ENCODE assay signal across 33 cellular contexts in the genomic region with DNA sequence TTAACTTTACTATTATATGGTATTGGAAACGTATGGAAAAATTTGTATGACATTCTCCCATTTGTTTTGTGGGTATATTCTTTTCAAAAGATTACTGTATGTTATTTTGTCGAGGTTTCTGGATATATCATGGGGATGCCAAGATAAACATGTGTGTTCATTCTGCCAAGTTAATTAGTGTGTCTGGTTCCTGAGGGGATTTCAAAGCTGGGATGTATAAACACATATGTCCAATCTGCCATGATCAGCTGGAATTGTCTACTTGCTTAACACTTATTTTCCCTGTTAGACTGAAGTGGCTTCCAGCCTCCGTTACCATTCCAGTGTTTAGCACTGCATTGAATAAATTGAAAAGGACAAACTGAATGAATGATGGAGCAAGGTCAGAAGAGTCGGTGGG.
"Had no signal": no experiment of that assay in that cellular context is flagged by ENCODE, and none has a peak within 500 bp of the region (broad histone marks: within the 10 kb centered on the region; RNA-seq: fewer than 3 reads in every experiment).

No MANE protein-coding gene starts in this region.

- H3K4me3 Mint-ChIP-seq: activated CD4-positive, alpha-beta memory T cell treated with anti-CD3 and anti-CD28 coated beads for 36 hours; activated CD4-positive, alpha-beta T cell treated with anti-CD3 and anti-CD28 coated beads, Interleukin-2, amount 10 ng/mL, durations not matched to agents 24 days and 14 days; activated naive CD4-positive, alpha-beta T cell treated with anti-CD3 and anti-CD28 coated beads for 36 hours; activated naive CD8-positive, alpha-beta T cell treated with anti-CD3 and anti-CD28 coated beads for 36 hours; activated T-helper 1 cell treated with anti-CD3 and anti-CD28 coated beads, Interleukin-12 subunit alpha, Interleukin-12 subunit beta, Interleukin-2, Interleukin-4 antibody, amounts not matched to agents 30 ng/mL and 10 ng/mL and 1 ng/mL, durations not matched to agents 14 hours and 24 hours and 36 hours; brain; nephron progenitor cell; stimulated activated naive B cell treated with anti-CD40 and anti-IgM and Interleukin-4, amounts not matched to agents 10 μg/mL and 1 μg/mL and 100 μg/mL, for 72 hours had no signal

- H3K4me3 ChIP-seq: ascending aorta, cardiac muscle cell, coronary artery, dorsolateral prefrontal cortex, gastrocnemius medialis, prostate gland, smooth muscle cell, stomach, thyroid gland, upper lobe of left lung, vagina had no signal

- ATAC-seq: activated CD4-positive, CD25-positive, alpha-beta regulatory T cell treated with anti-CD3 and anti-CD28 coated beads, Interleukin-2, amount 50 U/mL, for 24 hours; gastrocnemius medialis; left colon; stimulated activated naive B cell treated with anti-CD40 and anti-IgM and Interleukin-4, amounts not matched to agents 10 μg/mL and 1 μg/mL and 100 μg/mL, for 72 hours had no signal

- H3K9me3 Mint-ChIP-seq: activated CD4-positive, alpha-beta memory T cell treated with anti-CD3 and anti-CD28 coated beads for 36 hours; activated CD4-positive, alpha-beta T cell treated with anti-CD3 and anti-CD28 coated beads, Interleukin-2, amount 10 ng/mL, durations not matched to agents 24 days and 14 days; activated naive CD4-positive, alpha-beta T cell treated with anti-CD3 and anti-CD28 coated beads for 36 hours; activated naive CD8-positive, alpha-beta T cell treated with anti-CD3 and anti-CD28 coated beads for 36 hours; activated T-helper 1 cell treated with anti-CD3 and anti-CD28 coated beads, Interleukin-12 subunit alpha, Interleukin-12 subunit beta, Interleukin-2, Interleukin-4 antibody, amounts not matched to agents 30 ng/mL and 10 ng/mL and 1 ng/mL, durations not matched to agents 14 hours and 24 hours and 36 hours; nephron progenitor cell; stimulated activated naive B cell treated with anti-CD40 and anti-IgM and Interleukin-4, amounts not matched to agents 10 μg/mL and 1 μg/mL and 100 μg/mL, for 72 hours had no signal

- H3K9me3 ChIP-seq: ascending aorta, gastrocnemius medialis, neutrophil, prostate gland, stomach, thyroid gland, upper lobe of left lung, vagina had no signal

- H3K27ac ChIP-seq: ascending aorta, cardiac muscle cell, coronary artery, dorsolateral prefrontal cortex, gastrocnemius medialis, neutrophil, stomach, thyroid gland, upper lobe of left lung, vagina, WERI-Rb-1 had no signal

- H3K27me3 ChIP-seq: ascending aorta, thyroid gland, upper lobe of left lung, vagina had no signal

- DNase-seq: activated CD4-positive, alpha-beta memory T cell treated with anti-CD3 and anti-CD28 coated beads for 36 hours; activated CD4-positive, alpha-beta T cell treated with anti-CD3 and anti-CD28 coated beads, Interleukin-2, amount 10 ng/mL, durations not matched to agents 24 days and 14 days; activated CD8-positive, alpha-beta memory T cell treated with anti-CD3 and anti-CD28 coated beads, Interleukin-2, amount 50 U/mL, for 4 hours; activated effector memory CD4-positive, alpha-beta T cell treated with anti-CD3 and anti-CD28 coated beads, Interleukin-2, amount 50 U/mL, for 16 hours; activated naive CD4-positive, alpha-beta T cell treated with anti-CD3 and anti-CD28 coated beads for 36 hours; activated naive CD8-positive, alpha-beta T cell treated with anti-CD3 and anti-CD28 coated beads for 36 hours; activated T-cell treated with anti-CD3 and anti-CD28 coated beads, Interleukin-2, amount 50 U/mL, for 1 hour; dorsolateral prefrontal cortex; effector memory CD4-positive, alpha-beta T cell; erythroblast; gastrocnemius medialis; hippocampal formation; kidney; left colon; mammary epithelial cell; nephron progenitor cell; stimulated activated CD4-positive, alpha-beta T cell treated with anti-CD3 and anti-CD28 coated beads, Interleukin-1b, Interleukin-23, amount 100 ng/mL, for 48 hours; stimulated activated naive B cell treated with anti-CD40 and anti-IgM and Interleukin-4, amounts not matched to agents 10 μg/mL and 1 μg/mL and 100 μg/mL, for 72 hours; stomach; T-helper 9 cell; thyroid gland; upper lobe of left lung; WERI-Rb-1 had no signal

- H3K36me3 ChIP-seq: ascending aorta, cardiac muscle cell, gastrocnemius medialis, neutrophil, prostate gland, stomach, thyroid gland, upper lobe of left lung, vagina, WERI-Rb-1 had no signal

- H3K36me3 Mint-ChIP-seq: activated CD4-positive, alpha-beta memory T cell treated with anti-CD3 and anti-CD28 coated beads for 36 hours; activated naive CD8-positive, alpha-beta T cell treated with anti-CD3 and anti-CD28 coated beads for 36 hours; brain; stimulated activated naive B cell treated with anti-CD40 and anti-IgM and Interleukin-4, amounts not matched to agents 10 μg/mL and 1 μg/mL and 100 μg/mL, for 72 hours had no signal

- H3K27ac Mint-ChIP-seq: activated CD4-positive, alpha-beta memory T cell treated with anti-CD3 and anti-CD28 coated beads for 36 hours; activated CD4-positive, alpha-beta T cell treated with anti-CD3 and anti-CD28 coated beads, Interleukin-2, amount 10 ng/mL, durations not matched to agents 24 days and 14 days; activated naive CD4-positive, alpha-beta T cell treated with anti-CD3 and anti-CD28 coated beads for 36 hours; activated naive CD8-positive, alpha-beta T cell treated with anti-CD3 and anti-CD28 coated beads for 36 hours; activated T-helper 1 cell treated with anti-CD3 and anti-CD28 coated beads, Interleukin-12 subunit alpha, Interleukin-12 subunit beta, Interleukin-2, Interleukin-4 antibody, amounts not matched to agents 30 ng/mL and 10 ng/mL and 1 ng/mL, durations not matched to agents 14 hours and 24 hours and 36 hours; nephron progenitor cell; stimulated activated naive B cell treated with anti-CD40 and anti-IgM and Interleukin-4, amounts not matched to agents 10 μg/mL and 1 μg/mL and 100 μg/mL, for 72 hours had no signal

- H3K4me1 ChIP-seq: ascending aorta, gastrocnemius medialis, prostate gland, upper lobe of left lung had no signal

- H3K4me1 Mint-ChIP-seq: activated CD4-positive, alpha-beta T cell treated with anti-CD3 and anti-CD28 coated beads, Interleukin-2, amount 10 ng/mL, durations not matched to agents 24 days and 14 days; activated naive CD8-positive, alpha-beta T cell treated with anti-CD3 and anti-CD28 coated beads for 36 hours; brain; stimulated activated naive B cell treated with anti-CD40 and anti-IgM and Interleukin-4, amounts not matched to agents 10 μg/mL and 1 μg/mL and 100 μg/mL, for 72 hours had no signal
